In genomic region chr6:27651371-27651732, GRCh38 we compare ENCODE assay signal across 12 cellular contexts.
DNase-seq lines count a peak whose midpoint lies in the region; TF ChIP-seq lines count a peak whose summit lies in the region.
"Had no signal": no experiment of that assay in that cellular context is flagged by ENCODE, and none has a peak within 500 bp of the region (broad histone marks: within the 10 kb centered on the region; RNA-seq: fewer than 3 reads in every experiment).

No MANE protein-coding gene starts in this region.

- no peaks in the 10 kb centered on the region for H3K36me3 Mint-ChIP-seq in endodermal cell (ENCODE audit: low read depth)

- peak overlapping the region; percentile 34 for H3K4me2 ChIP-seq in osteoblast (ENCODE audit: insufficient read depth, low read length)

- no peaks in the 10 kb centered on the region for H3K27me3 Mint-ChIP-seq in endodermal cell (ENCODE audit: insufficient read depth)

- no peaks in the 10 kb centered on the region for H3K36me3 ChIP-seq in endodermal cell (ENCODE audit: control insufficient read depth, insufficient read depth, low read length)
- no peaks in the 10 kb centered on the region for H3K36me3 ChIP-seq in osteoblast (ENCODE audit: insufficient read depth, low read length)
- H3K36me3 ChIP-seq: lower lobe of right lung had no signal

- H3K79me2 ChIP-seq in osteoblast (ENCODE audit: insufficient read depth, low read length), result no peaks in the 10 kb centered on the region

- no peaks in the 10 kb centered on the region for H4K20me1 ChIP-seq in osteoblast (ENCODE audit: insufficient read depth, low read length)

- H3K27me3 ChIP-seq in endodermal cell (ENCODE audit: control insufficient read depth, insufficient read depth, low read length, poor library complexity, severe bottlenecking) (no peaks in the 10 kb centered on the region), osteoblast (ENCODE audit: insufficient read depth, low read length) (no peaks in the 10 kb centered on the region)

- peak overlapping the region; percentile 75 for H3K27ac Mint-ChIP-seq in endodermal cell
- H3K27ac Mint-ChIP-seq: activated B cell treated with CpG ODN at 0.5 μM for 24 hours had no signal

- TF ChIP-seq CTCF in endodermal cell (conservative IDR thresholded peaks at IDR 0.05) (no peak), osteoblast (IDR thresholded peaks at IDR 0.05; ENCODE audit: extremely low read depth, low read depth, low read length) (no peak)

- peaks cover 7% of the 10 kb centered on the region for H3K4me1 Mint-ChIP-seq in endodermal cell
- H3K4me1 Mint-ChIP-seq: activated B cell treated with CpG ODN at 0.5 μM for 24 hours; stimulated activated naive B cell treated with anti-CD40 and anti-IgM and Interleukin-4, amounts not matched to agents 10 μg/mL and 1 μg/mL and 100 μg/mL, for 72 hours had no signal

- no peak overlapping the region for H3K27ac ChIP-seq in endodermal cell (ENCODE audit: low read depth, low read length)
- H3K27ac ChIP-seq in osteoblast (ENCODE audit: low read depth, low read length), result no peak overlapping the region
- H3K27ac ChIP-seq: lower lobe of right lung, skin epidermis had no signal

- no peaks in the 10 kb centered on the region for H3K9me3 ChIP-seq in endodermal cell (ENCODE audit: control insufficient read depth, low read length)
- no peaks in the 10 kb centered on the region for H3K9me3 ChIP-seq in osteoblast (ENCODE audit: low read depth, low read length)
- H3K9me3 ChIP-seq: lower lobe of right lung had no signal

- H3K4me3 Mint-ChIP-seq in endodermal cell, result peak overlapping the region; percentile 81
- H3K4me3 Mint-ChIP-seq: activated B cell treated with CpG ODN at 0.5 μM for 24 hours; stimulated activated naive B cell treated with anti-CD40 and anti-IgM and Interleukin-4, amounts not matched to agents 10 μg/mL and 1 μg/mL and 100 μg/mL, for 72 hours had no signal

- H3K9ac ChIP-seq in endodermal cell (ENCODE audit: extremely low read depth, low read length, poor library complexity, severe bottlenecking), result peak overlapping the region; percentile 47

- 12 to 16% methylated on average over 6 to 7 of the region's 7 CpGs for WGBS in endodermal cell (ENCODE audit: insufficient coverage in 1 of 2, insufficient read length in 1 of 2), 2 experiments

- peak overlapping the region; percentile 98 for H3K4me3 ChIP-seq in endodermal cell (ENCODE audit: low read length)
- H3K4me3 ChIP-seq in osteoblast (ENCODE audit: insufficient read depth, low read length), result no peak overlapping the region
- H3K4me3 ChIP-seq: lower lobe of right lung, skin epidermis had no signal

- H2AFZ ChIP-seq in osteoblast (ENCODE audit: low read length), result no peak overlapping the region

- H3K4me1 ChIP-seq in endodermal cell (ENCODE audit: control insufficient read depth, insufficient read depth, low read length) (no peaks in the 10 kb centered on the region), osteoblast (ENCODE audit: insufficient read depth, low read length) (no peaks in the 10 kb centered on the region)
- H3K4me1 ChIP-seq: lower lobe of right lung had no signal

- peaks cover 19% of the 10 kb centered on the region for H3K9me3 Mint-ChIP-seq in endodermal cell
- H3K9me3 Mint-ChIP-seq: activated B cell treated with CpG ODN at 0.5 μM for 24 hours had no signal

- DNase-seq in NCI-H2081 (lab: John Stamatoyannopoulos, UW), result peak; percentile 40 to 70
- no peak for DNase-seq in NCI-H2081 treated with DMSO at 0.1 percent for 48 hours (lab: John Stamatoyannopoulos, UW)
- peak; percentile 43 for DNase-seq in NCI-H82 treated with DMSO at 0.1 percent for 48 hours (lab: John Stamatoyannopoulos, UW; ENCODE audit: unreplicated experiment)
- peak; percentile 82 for DNase-seq in endodermal cell
- no peak for DNase-seq in osteoblast (ENCODE audit: insufficient read length, low spot score, missing footprints)
- no peak for DNase-seq in cerebellar nuclear complex (lab: John Stamatoyannopoulos, UW)
- DNase-seq in HT-29 (ENCODE audit: low spot score), result no peak
- no peak for DNase-seq in activated CD4-positive, CD25-positive, alpha-beta regulatory T cell (lab: John Stamatoyannopoulos, UW)
- DNase-seq: activated B cell treated with CpG ODN at 0.5 μM for 24 hours, lower lobe of right lung had no signal

Comparison
In these comparisons a context has a peak if more than half of its experiments do, and no peak if none do; other contexts are left out.
1. DNase-seq: peak in NCI-H2081 (2 of 2), NCI-H82 treated with DMSO at 0.1 percent for 48 hours (single experiment) and endodermal cell (single experiment); none in NCI-H2081 treated with DMSO at 0.1 percent for 48 hours (single experiment), osteoblast (single experiment), cerebellar nuclear complex (0 of 2), HT-29 (single experiment) and activated CD4-positive, CD25-positive, alpha-beta regulatory T cell (0 of 4).